Comparison of ENCODE assay signal across 8 cellular contexts in genomic region chrX:71541546-71542022, GRCh38. TPM values are rescaled to one million over a fixed set of nuclear protein-coding genes. Genes with fewer than 3 reads are reported as not detected.
DNase-seq lines count a peak whose midpoint lies in the region; ATAC-seq, FAIRE-seq and TF ChIP-seq lines count a peak whose summit lies in the region.

No MANE protein-coding gene starts in this region.

- H3K27me3 ChIP-seq in A673 (replicated peaks; ENCODE audit: insufficient read depth, low read depth, low read length, poor library complexity) (no peaks in the 10 kb centered on the region), K562 (ENCODE audit: control insufficient read depth in 2 of 2, insufficient read depth in 2 of 2, low read length in 2 of 2) (no peaks in the 10 kb centered on the region), skeletal muscle satellite cell (ENCODE audit: control insufficient read depth, insufficient read depth, low read length) (no peaks in the 10 kb centered on the region)

- ATAC-seq in GM19023 (IDR thresholded peaks at IDR 0.05; ENCODE audit: unreplicated experiment), result peak; percentile 37
- peak; percentile 1 for ATAC-seq in HG03575 (IDR thresholded peaks at IDR 0.05; ENCODE audit: extremely low read depth, insufficient number of reproducible peaks, low FRiP score, unreplicated experiment)
- ATAC-seq in K562, result peak; percentile 60

- H3K4me2 ChIP-seq in K562 (ENCODE audit: insufficient read depth, low read length) (no peak overlapping the region), skeletal muscle satellite cell (ENCODE audit: low read length) (peak overlapping the region; percentile 50)

- H3K27ac ChIP-seq in A673 (ENCODE audit: low read depth, low read length, poor library complexity, severe bottlenecking), result peak overlapping the region; percentile 76
- peak overlapping the region; percentile 28; the same call in 1 of the 3 replicates for H3K27ac ChIP-seq in K562 (ENCODE audit: extremely low read depth, low read depth, low read length)

- no peak for TF ChIP-seq EP300 in K562 (IDR thresholded peaks at IDR 0.05; ENCODE audit: low read length)

- H3K4me3 ChIP-seq in A673 (ENCODE audit: low read depth, low read length, poor library complexity, severe bottlenecking) (no peak overlapping the region), K562 (no peak overlapping the region), skeletal muscle satellite cell (ENCODE audit: low read length) (no peak overlapping the region)

- peaks cover 45% of the 10 kb centered on the region for H4K20me1 ChIP-seq in K562 (replicated peaks; ENCODE audit: control insufficient read depth, insufficient read depth, low read length)

- no peak for TF ChIP-seq POLR2A in K562 (conservative IDR thresholded peaks at IDR 0.05)

- no peak for FAIRE-seq in K562 (lab: Jason Lieb, UNC)

- CTCF ChIA-PET in A673 (lab: Charles Lee) (no interaction called here), K562 (lab: Yijun Ruan, JAX; ENCODE audit: low intra/inter-chr PET ratio) (no interaction called here)

- BruUV-seq in A673 (replicated peaks; lab: Mats Ljungman, UMichigan) (no TSS peak), K562 (replicated peaks; lab: Mats Ljungman, UMichigan) (no TSS peak)

- WGBS in K562 (ENCODE audit: insufficient coverage, low coverage, missing lambda C conversion rate), result 0% methylated on average over 4 of the region's 4 CpGs

- intact Hi-C loops in A673 (cut with micrococcal nuclease; ENCODE audit: unreplicated experiment) (no loop called here), K562 (cut with micrococcal nuclease) (no loop called here)

- TF ChIP-seq CTCF in A673 (conservative IDR thresholded peaks at IDR 0.05; ENCODE audit: low read depth, low read length) (no peak), K562 (IDR thresholded peaks at IDR 0.05 in 2 of 3, conservative IDR thresholded peaks at IDR 0.05 in 1 of 3; ENCODE audit: insufficient read depth in 2 of 3, low read depth in 1 of 3, low read length in 3 of 3) (no peak)

- DNase-seq in A673 (ENCODE audit: low spot score), result peak; percentile 63
- DNase-seq in K562 (ENCODE audit: extremely low read depth in 1 of 4, low spot score in 3 of 4), result no peak
- DNase-seq in RPMI8226, result no peak
- DNase-seq in NCI-H128 (lab: John Stamatoyannopoulos, UW; ENCODE audit: unreplicated experiment), result no peak
- DNase-seq in NCI-H526 treated with DMSO at 0.1 percent for 48 hours (lab: John Stamatoyannopoulos, UW), result no peak

- TF ChIP-seq RAD21 in K562 (CRISPR knock-in tag; conservative IDR thresholded peaks at IDR 0.05 in 1 of 2, IDR thresholded peaks at IDR 0.05 in 1 of 2), result no peak

- in situ Hi-C loops in K562 (cut with MboI), result no loop called here

- peaks cover 40% of the 10 kb centered on the region for H3K36me3 ChIP-seq in A673 (ENCODE audit: insufficient read depth, low read length, poor library complexity, severe bottlenecking)
- H3K36me3 ChIP-seq in K562 (ENCODE audit: control insufficient read depth, insufficient read depth, low read length), result peaks cover 91% of the 10 kb centered on the region
- H3K36me3 ChIP-seq in skeletal muscle satellite cell (ENCODE audit: insufficient read depth, low read length), result peaks cover 16% of the 10 kb centered on the region

- H3K4me1 ChIP-seq in A673 (ENCODE audit: insufficient read depth, low read length, poor library complexity, severe bottlenecking), result peaks cover 18% of the 10 kb centered on the region
- peaks cover 3 to 28% of the 10 kb centered on the region in 2 experiments; a peak in 3 of 5 replicates for H3K4me1 ChIP-seq in K562 (replicated peaks in 1 of 2; ENCODE audit: control insufficient read depth in 2 of 2, insufficient read depth in 2 of 2, low read length in 2 of 2)
- H3K4me1 ChIP-seq in skeletal muscle satellite cell (ENCODE audit: control insufficient read depth, insufficient read depth, low read length), result peaks cover 32% of the 10 kb centered on the region

- H3K9me1 ChIP-seq in K562 (ENCODE audit: control insufficient read depth, insufficient read depth, low read length), result no peaks in the 10 kb centered on the region

- H3K79me2 ChIP-seq in K562 (ENCODE audit: control insufficient read depth, insufficient read depth, low read length), result peaks cover 98% of the 10 kb centered on the region

- POLR2A ChIA-PET in A673 (lab: Charles Lee; ENCODE audit: low non-redundant PET), result no interaction called here
- POLR2A ChIA-PET in K562 (lab: Yijun Ruan, JAX), result interaction anchor here (1.5 to 4.9 kb wide), 2 partner anchors 8 to 9 kb away, joined by 5 to 52 read pairs; partner anchors contain the start of gene OGT

- H3K9ac ChIP-seq in K562 (ENCODE audit: insufficient read depth in 1 of 2, low read depth in 2 of 2, low read length in 2 of 2), result no peak overlapping the region; a peak in 1 of 4 replicates
- H3K9ac ChIP-seq in skeletal muscle satellite cell (ENCODE audit: low read depth, low read length), result no peak overlapping the region

- H3K9me3 ChIP-seq in A673 (ENCODE audit: low read depth, low read length, poor library complexity, severe bottlenecking) (no peaks in the 10 kb centered on the region), K562 (replicated peaks; ENCODE audit: control insufficient read depth, insufficient read depth, low read depth, low read length) (no peaks in the 10 kb centered on the region), skeletal muscle satellite cell (replicated peaks; ENCODE audit: low read length) (no peaks in the 10 kb centered on the region)

- no peak overlapping the region for H2AFZ ChIP-seq in K562 (ENCODE audit: low read depth, low read length)

TF ChIP-seq in K562, 482 proteins besides CTCF, POLR2A, EP300 and RAD21 (continues in another document):
- TF ChIP-seq JUND (IDR thresholded peaks at IDR 0.05; ENCODE audit: borderline replicate concordance, low read depth, low read length), result peak; percentile 20; the same call in 1 of the 2 replicates
- TF ChIP-seq JUND (tag; IDR thresholded peaks at IDR 0.05; ENCODE audit: borderline replicate concordance, low read depth, low read length), result no peak
- no peak for TF ChIP-seq GABPB1 (CRISPR knock-in tag; IDR thresholded peaks at IDR 0.05)
- no peak for TF ChIP-seq ZNF75A (CRISPR knock-in tag; IDR thresholded peaks at IDR 0.05)
- TF ChIP-seq EP400 (IDR thresholded peaks at IDR 0.05), result 0 out of 2 replicates have a peak, but pooled peaks have one; percentile 13
- no peak for TF ChIP-seq TOE1 (IDR thresholded peaks at IDR 0.05; ENCODE audit: borderline replicate concordance)
- no peak for TF ChIP-seq TOE1 (CRISPR knock-in tag; IDR thresholded peaks at IDR 0.05; ENCODE audit: borderline replicate concordance, low read depth)
- peak; percentile 54; the same call in 1 of the 2 replicates for TF ChIP-seq ATF3 (IDR thresholded peaks at IDR 0.05)
- TF ChIP-seq ATF3 (CRISPR knock-in tag; conservative IDR thresholded peaks at IDR 0.05), result no peak
- 0 out of 2 replicates have a peak, but pooled peaks have one; percentile 28 for TF ChIP-seq GABPA (tag; conservative IDR thresholded peaks at IDR 0.05; ENCODE audit: low read depth)

RNA-seq across cellular contexts. Expression of gene OGT, which starts 8.7 kb away (rescaled TPM):
- total RNA-seq in A673 (2021) (130 and 150 TPM in 2 replicates), K562 (2014; rRNA removed) (70.4 and 71.3 TPM in 2 replicates), K562 (2014; rRNA removed; fragmentation: Illumina TruSeq; extraction: Trizol) (117 and 133 TPM in 2 replicates), K562 (2015; rRNA removed; fragmentation: Illumina TruSeq; extraction: Trizol) (91.0 and 97.3 TPM in 2 replicates), K562 (2021) (141 and 153 TPM in 2 replicates)
- 1,185 and 1,554 TPM in 2 replicates for total RNA-seq in K562 (2011; cell fraction: chromatin; rRNA removed; ENCODE audit: low replicate concordance)
- total RNA-seq in K562 (2011; cell fraction: nucleolus; rRNA removed), result 474 and 611 TPM in 2 replicates
- 824 and 884 TPM in 2 replicates for total RNA-seq in K562 (2011; cell fraction: nucleoplasm; rRNA removed)
- polyA plus RNA-seq in K562 (2011; rRNA removed) (347 and 456 TPM in 2 replicates), K562 (2014; fragmentation: Illumina TruSeq; extraction: Trizol) (109 and 121 TPM in 2 replicates), K562 (2014; fragmentation: Nextera tagmentation; extraction: Ambion mirVana) (10 to 100 TPM; 38.9 to 52.6 TPM), K562 (2014; rRNA removed) (170 and 211 TPM in 2 replicates)
- 120 and 206 TPM in 2 replicates for polyA plus RNA-seq in K562 (2011; cell fraction: cytosol; rRNA removed)
- polyA plus RNA-seq in K562 (2011; cell fraction: nucleus; rRNA removed), result 2,701 and 3,076 TPM in 2 replicates
- 69.5 and 342 TPM in 2 replicates for polyA plus RNA-seq in K562 (2012)
- 304 and 422 TPM in 2 replicates for polyA minus RNA-seq in K562 (2011; rRNA and poly(A)+ RNA removed)
- polyA minus RNA-seq in K562 (2011; cell fraction: cytosol; rRNA and poly(A)+ RNA removed), result 67.6 and 73.0 TPM in 2 replicates
- 450 and 778 TPM in 2 replicates for polyA minus RNA-seq in K562 (2011; cell fraction: nucleus; rRNA and poly(A)+ RNA removed)
- 92.2 and 94.6 TPM in 2 replicates for total RNA-seq in skeletal muscle satellite cell (2012; rRNA removed)

RNA-seq across cellular contexts. Expression of gene GCNA, which starts 36.7 kb away (rescaled TPM):
- total RNA-seq in A673 (2021), result 1.8 and 3.0 TPM in 2 replicates
- 2.2 and 4.0 TPM in 2 replicates for total RNA-seq in K562 (2011; cell fraction: chromatin; rRNA removed; ENCODE audit: low replicate concordance)
- total RNA-seq in K562 (2011; cell fraction: nucleolus; rRNA removed), result 0.67 and 1.8 TPM in 2 replicates
- 1.1 and 1.8 TPM in 2 replicates for total RNA-seq in K562 (2011; cell fraction: nucleoplasm; rRNA removed)
- 0.45 and 0.86 TPM in 2 replicates for total RNA-seq in K562 (2014; rRNA removed)
- 0.77 and 0.87 TPM in 2 replicates for total RNA-seq in K562 (2014; rRNA removed; fragmentation: Illumina TruSeq; extraction: Trizol)
- 1.2 and 1.4 TPM in 2 replicates for total RNA-seq in K562 (2015; rRNA removed; fragmentation: Illumina TruSeq; extraction: Trizol)
- 0.47 and 0.58 TPM in 2 replicates for total RNA-seq in K562 (2021)
- 0.85 and 1.3 TPM in 2 replicates for polyA plus RNA-seq in K562 (2011; rRNA removed)
- 0.15 and 0.66 TPM in 2 replicates for polyA plus RNA-seq in K562 (2011; cell fraction: cytosol; rRNA removed)
- 2.3 and 6.8 TPM in 2 replicates for polyA plus RNA-seq in K562 (2011; cell fraction: nucleus; rRNA removed)
- polyA plus RNA-seq in K562 (2012), result 0.49 and 2.3 TPM in 2 replicates
- 0.42 and 1.1 TPM in 2 replicates for polyA plus RNA-seq in K562 (2014; fragmentation: Illumina TruSeq; extraction: Trizol)
- under 1 TPM; 0.27 to 0.64 TPM for polyA plus RNA-seq in K562 (2014; fragmentation: Nextera tagmentation; extraction: Ambion mirVana)
- polyA plus RNA-seq in K562 (2014; rRNA removed), result 1.3 and 1.5 TPM in 2 replicates
- polyA minus RNA-seq in K562 (2011; rRNA and poly(A)+ RNA removed), result 0.56 and 1.6 TPM in 2 replicates
- polyA minus RNA-seq in K562 (2011; cell fraction: cytosol; rRNA and poly(A)+ RNA removed), result not detected in 2 replicates
- polyA minus RNA-seq in K562 (2011; cell fraction: nucleus; rRNA and poly(A)+ RNA removed), result 0.67 and 2.2 TPM in 2 replicates
- total RNA-seq in skeletal muscle satellite cell (2012; rRNA removed), result 2.0 TPM in 2 replicates

Comparison
In these comparisons a context has a peak if more than half of its experiments do, and no peak if none do; other contexts are left out.
1. ATAC-seq: peak in every context shown above with its lines; median percentile 60 in K562; 37 in GM19023; 1 in HG03575.